In the genomic region with DNA sequence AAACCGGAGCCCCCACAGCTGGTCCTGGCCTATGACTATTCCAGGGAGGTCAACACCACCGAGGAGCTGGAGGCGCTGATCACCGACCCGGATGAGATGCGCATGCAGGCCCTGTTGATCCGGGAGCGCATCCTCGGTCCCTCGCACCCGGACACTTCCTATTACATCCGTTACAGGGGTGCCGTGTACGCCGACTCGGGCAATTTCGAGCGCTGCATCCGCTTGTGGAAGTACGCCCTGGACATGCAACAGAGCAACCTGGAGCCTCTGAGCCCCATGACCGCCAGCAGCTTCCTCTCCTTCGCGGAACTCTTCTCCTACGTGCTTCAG, we compare ENCODE assay signal across 8 cellular contexts. TPM values are rescaled to one million over a fixed set of nuclear protein-coding genes. Genes with fewer than 3 reads are reported as not detected.
DNase-seq lines count a peak whose midpoint lies in the region; ATAC-seq, FAIRE-seq and TF ChIP-seq lines count a peak whose summit lies in the region.
"Not testable (repeated sequence)": the region's sequence is repeated elsewhere in the genome, so short reads cannot be mapped to it uniquely, and the experiment has no call there.

No MANE protein-coding gene starts in this region.

- peaks cover 39% of the 10 kb centered on the region for H3K4me1 Mint-ChIP-seq in activated CD8-positive, alpha-beta T cell treated with anti-CD3 and anti-CD28 coated beads, Interleukin-2, amount 10 ng/mL, durations not matched to agents 7 days and 5 days (ENCODE audit: low read depth)
- H3K4me1 Mint-ChIP-seq in glutamatergic neuron (ENCODE audit: low read depth, unreplicated experiment), result not testable (repeated sequence)

- peak overlapping the region; percentile 93 for H3K4me3 ChIP-seq in A549
- peak overlapping the region; percentile 66 for H3K4me3 ChIP-seq in GM12865 (ENCODE audit: low read depth, low read length)
- peak overlapping the region; percentile 90; the same call in 1 of the 2 replicates for H3K4me3 ChIP-seq in OCI-LY3 (ENCODE audit: low read length)
- H3K4me3 ChIP-seq in bronchial epithelial cell (ENCODE audit: low read depth, low read length), result peak overlapping the region; percentile 77
- H3K4me3 ChIP-seq in mucosa of stomach (ENCODE audit: low read length), result peak overlapping the region; percentile 63
- H3K4me3 ChIP-seq in gastrocnemius medialis, result peak overlapping the region; percentile 68 to 100 (median 92)

- CTCF ChIA-PET in A549 (lab: Yijun Ruan, JAX), result interaction anchor here (0.8 to 7.7 kb wide), 3 partner anchors 12 to 61 kb away, joined by 4 to 222 read pairs (median 14); a partner anchor contains a TSS
- CTCF ChIA-PET in activated CD8-positive, alpha-beta T cell treated with anti-CD3 and anti-CD28 coated beads, Interleukin-2, amount 10 ng/mL, durations not matched to agents 7 days and 5 days (lab: Charles Lee), result interaction anchor here (2.5 to 3.1 kb wide), 2 partner anchors 12 to 17 kb away, joined by 14 to 42 read pairs; no protein-coding TSS in a partner anchor

- not testable (repeated sequence) for H3K4me1 ChIP-seq in A549; OCI-LY3 (ENCODE audit: low read length)
- H3K4me1 ChIP-seq in mucosa of stomach (ENCODE audit: control insufficient read depth, insufficient read depth, low read length), result peaks cover 25% of the 10 kb centered on the region
- H3K4me1 ChIP-seq in gastrocnemius medialis, result peaks cover 41 to 52% of the 10 kb centered on the region in 2 donors

- peaks cover 45% of the 10 kb centered on the region for H3K36me3 Mint-ChIP-seq in activated CD8-positive, alpha-beta T cell treated with anti-CD3 and anti-CD28 coated beads, Interleukin-2, amount 10 ng/mL, durations not matched to agents 7 days and 5 days (ENCODE audit: low read depth)
- H3K36me3 Mint-ChIP-seq in glutamatergic neuron (ENCODE audit: unreplicated experiment), result not testable (repeated sequence)

- peak overlapping the region; percentile 81 for H3K4me3 Mint-ChIP-seq in activated CD8-positive, alpha-beta T cell treated with anti-CD3 and anti-CD28 coated beads, Interleukin-2, amount 10 ng/mL, durations not matched to agents 7 days and 5 days
- H3K4me3 Mint-ChIP-seq in glutamatergic neuron (ENCODE audit: unreplicated experiment), result peak overlapping the region; percentile 80

- H3K79me2 ChIP-seq in OCI-LY3 (ENCODE audit: low read length), result peaks cover 56% of the 10 kb centered on the region

- not testable (repeated sequence) for H3K9me3 ChIP-seq in A549; OCI-LY3 (ENCODE audit: insufficient read depth, low read length); mucosa of stomach (ENCODE audit: control insufficient read depth, low read length); gastrocnemius medialis

- not testable (repeated sequence) for FAIRE-seq in A549 (lab: Jason Lieb, UNC); bronchial epithelial cell (lab: Jason Lieb, UNC)

- H3K27me3 Mint-ChIP-seq in activated CD8-positive, alpha-beta T cell treated with anti-CD3 and anti-CD28 coated beads, Interleukin-2, amount 10 ng/mL, durations not matched to agents 7 days and 5 days (ENCODE audit: low read depth); glutamatergic neuron (ENCODE audit: unreplicated experiment): not testable (repeated sequence)

- H4K20me1 ChIP-seq in OCI-LY3 (ENCODE audit: insufficient read depth, low read length), result not testable (repeated sequence)

- intact Hi-C loops in gastrocnemius medialis (cut with DNase I; ENCODE audit: low total_unique reads), result loop anchor here (10.0 kb wide), 1 partner anchor 258 kb away; a partner anchor contains a TSS

- not testable (repeated sequence) for DNase-seq in A549 (ENCODE audit: low read depth in 1 of 2, low spot score in 1 of 2); GM12865 (ENCODE audit: low read depth); activated CD8-positive, alpha-beta T cell treated with anti-CD3 and anti-CD28 coated beads, Interleukin-2, amount 10 ng/mL, durations not matched to agents 7 days and 5 days; bronchial epithelial cell (ENCODE audit: low read depth); glutamatergic neuron; gastrocnemius medialis

- WGBS in A549 (ENCODE audit: missing lambda C conversion rate), result 92% methylated on average over 23 of the region's 24 CpGs

- not testable (repeated sequence) for H3K27me3 ChIP-seq in OCI-LY3 (ENCODE audit: low read depth, low read length); bronchial epithelial cell (ENCODE audit: control insufficient read depth, insufficient read depth, low read length); mucosa of stomach (ENCODE audit: control insufficient read depth, insufficient read depth, low read length); gastrocnemius medialis

- not testable (repeated sequence) for TF ChIP-seq POLR2A in A549 (IDR thresholded peaks at IDR 0.05; ENCODE audit: low read length); gastrocnemius medialis (IDR thresholded peaks at IDR 0.05)

- not testable (repeated sequence) for ATAC-seq in A549; activated CD8-positive, alpha-beta T cell treated with anti-CD3 and anti-CD28 coated beads, Interleukin-2, amount 10 ng/mL, durations not matched to agents 7 days and 5 days; gastrocnemius medialis

- POLR2A ChIA-PET in A549 (lab: Yijun Ruan, JAX); activated CD8-positive, alpha-beta T cell treated with anti-CD3 and anti-CD28 coated beads, Interleukin-2, amount 10 ng/mL, durations not matched to agents 7 days and 5 days (lab: Charles Lee): not testable (repeated sequence)

- not testable (repeated sequence) for TF ChIP-seq RAD21 in A549 (conservative IDR thresholded peaks at IDR 0.05 in 1 of 2, IDR thresholded peaks at IDR 0.05 in 1 of 2)

- not testable (repeated sequence) for H3K9me3 Mint-ChIP-seq in activated CD8-positive, alpha-beta T cell treated with anti-CD3 and anti-CD28 coated beads, Interleukin-2, amount 10 ng/mL, durations not matched to agents 7 days and 5 days (ENCODE audit: insufficient read depth); glutamatergic neuron (ENCODE audit: unreplicated experiment)

- peak overlapping the region in 1 of 2 experiments; percentile 98; a peak in 2 of 6 replicates for H3K27ac ChIP-seq in A549
- not testable (repeated sequence) for H3K27ac ChIP-seq in OCI-LY3 (ENCODE audit: low read length)
- peak overlapping the region; percentile 91 to 100 (median 94) for H3K27ac ChIP-seq in gastrocnemius medialis

- peaks cover 28% of the 10 kb centered on the region for H3K36me3 ChIP-seq in OCI-LY3 (replicated peaks; ENCODE audit: low read depth, low read length)
- H3K36me3 ChIP-seq in bronchial epithelial cell (ENCODE audit: control insufficient read depth, insufficient read depth, low read length), result peaks cover 15% of the 10 kb centered on the region
- H3K36me3 ChIP-seq in mucosa of stomach (ENCODE audit: control insufficient read depth, insufficient read depth, low read length), result not testable (repeated sequence)
- H3K36me3 ChIP-seq in gastrocnemius medialis, result peaks cover 0 to 19% of the 10 kb centered on the region in 2 donors

- not testable (repeated sequence) for TF ChIP-seq EP300 in A549 (IDR thresholded peaks at IDR 0.05)

- in situ Hi-C loops in gastrocnemius medialis (cut with MboI; ENCODE audit: low sequenced_read_pairs in 4 of 4), result not testable (repeated sequence)

- H3K4me2 ChIP-seq in A549 (peak overlapping the region; percentile 89), OCI-LY3 (ENCODE audit: low read length) (peak overlapping the region; percentile 84)

- peak overlapping the region; percentile 90 for H3K27ac Mint-ChIP-seq in activated CD8-positive, alpha-beta T cell treated with anti-CD3 and anti-CD28 coated beads, Interleukin-2, amount 10 ng/mL, durations not matched to agents 7 days and 5 days
- not testable (repeated sequence) for H3K27ac Mint-ChIP-seq in glutamatergic neuron (ENCODE audit: unreplicated experiment)

- H2AFZ ChIP-seq in OCI-LY3 (ENCODE audit: low read depth, low read length), result not testable (repeated sequence)

- H3K9ac ChIP-seq in OCI-LY3 (ENCODE audit: low read length); mucosa of stomach (ENCODE audit: low read length): not testable (repeated sequence)

- not testable (repeated sequence) for TF ChIP-seq CTCF in A549 (IDR thresholded peaks at IDR 0.05); GM12865 (IDR thresholded peaks at IDR 0.05; ENCODE audit: insufficient read depth, low read depth, low read length, missing control alignments); OCI-LY3 (IDR thresholded peaks at IDR 0.05; ENCODE audit: low read depth, low read length); bronchial epithelial cell (IDR thresholded peaks at IDR 0.05; ENCODE audit: insufficient read depth, low read length, severe bottlenecking); glutamatergic neuron (IDR thresholded peaks at IDR 0.05; ENCODE audit: partially characterized antibody, unreplicated experiment); gastrocnemius medialis (IDR thresholded peaks at IDR 0.05 in 4 of 5, conservative IDR thresholded peaks at IDR 0.05 in 1 of 5)

RNA-seq across cellular contexts. Expression of a gene that starts 1.3 kb away (rescaled TPM):
- polyA plus RNA-seq in A549 (2011; rRNA removed) (3.2 and 3.5 TPM in 2 replicates), A549 (2017; fragmentation: RNase III; extraction: RNeasy Plus Mini Kit Qiagen cat#74134 plus additional on column Dnase treatment) (4.0 to 4.1 TPM (median 4.0 TPM) in 3 replicates)
- polyA plus RNA-seq in A549 (2012; cell fraction: cytosol; rRNA removed), result 2.9 and 4.1 TPM in 2 replicates
- polyA plus RNA-seq in A549 (2012; cell fraction: nucleus; rRNA removed), result 2.7 and 3.7 TPM in 2 replicates
- polyA minus RNA-seq in A549 (2011; rRNA and poly(A)+ RNA removed), result 7.4 and 8.9 TPM in 2 replicates
- total RNA-seq in activated CD8-positive, alpha-beta T cell treated with anti-CD3 and anti-CD28 coated beads, Interleukin-2, amount 10 ng/mL, durations not matched to agents 7 days and 5 days, result 10 to 100 TPM; 12.3 to 12.7 TPM
- total RNA-seq in bronchial epithelial cell (20.0 and 23.3 TPM in 2 replicates), glutamatergic neuron (ENCODE audit: unreplicated experiment) (11.3 TPM), gastrocnemius medialis (100 to 1,000 TPM; 246 to 360 (median 300) TPM)

RNA-seq across cellular contexts. Expression of a gene that starts 38.7 kb away (rescaled TPM):
- polyA plus RNA-seq in A549 (2011; rRNA removed), result 0.78 and 2.0 TPM in 2 replicates
- polyA plus RNA-seq in A549 (2012; cell fraction: cytosol; rRNA removed), result 1.2 and 2.2 TPM in 2 replicates
- polyA plus RNA-seq in A549 (2012; cell fraction: nucleus; rRNA removed), result 2.6 and 3.8 TPM in 2 replicates
- polyA plus RNA-seq in A549 (2017; fragmentation: RNase III; extraction: RNeasy Plus Mini Kit Qiagen cat#74134 plus additional on column Dnase treatment), result 3.8 to 4.0 TPM (median 3.9 TPM) in 3 replicates
- 0.92 and 0.95 TPM in 2 replicates for polyA minus RNA-seq in A549 (2011; rRNA and poly(A)+ RNA removed)
- 10 to 100 TPM; 14.0 to 15.2 TPM for total RNA-seq in activated CD8-positive, alpha-beta T cell treated with anti-CD3 and anti-CD28 coated beads, Interleukin-2, amount 10 ng/mL, durations not matched to agents 7 days and 5 days
- 2.3 and 2.4 TPM in 2 replicates for total RNA-seq in bronchial epithelial cell
- not detected for total RNA-seq in glutamatergic neuron (ENCODE audit: unreplicated experiment)
- total RNA-seq in gastrocnemius medialis, result 10 to 100 TPM in 2 of 4 donors, 1 to 10 TPM in 2; 5.9 to 14.0 (median 9.0) TPM

Comparison
In these comparisons a context has a peak if more than half of its experiments do, and no peak if none do; other contexts are left out.
1. RNA of a gene that starts 1.3 kb away (total RNA-seq): 246 to 360 TPM in gastrocnemius medialis; 20.0 to 23.3 TPM in bronchial epithelial cell, 12.3 to 12.7 TPM in activated CD8-positive, alpha-beta T cell treated with anti-CD3 and anti-CD28 coated beads, Interleukin-2, amount 10 ng/mL, durations not matched to agents 7 days and 5 days and 11.3 TPM in glutamatergic neuron (single experiment); every median in the first group is over 10 times any median in the second.
2. Peak in every context shown above with its lines, with median percentiles within 50 percentile points of each other: H3K4me3 ChIP-seq.